ENCODE assay signal across 8 cellular contexts in genomic region chr4:76689079-76689817, GRCh38.
DNase-seq lines count a peak whose midpoint lies in the region; ATAC-seq and TF ChIP-seq lines count a peak whose summit lies in the region.

No MANE protein-coding gene starts in this region.

- H3K9me3 Mint-ChIP-seq in activated naive CD8-positive, alpha-beta T cell treated with anti-CD3 and anti-CD28 coated beads, Interleukin-2, amount 50 U/mL, for 24 hours: no peaks in the 10 kb centered on the region

- H3K36me3 ChIP-seq in sigmoid colon: no peaks in the 10 kb centered on the region

- peaks cover 15% of the 10 kb centered on the region for H3K4me1 Mint-ChIP-seq in activated naive CD8-positive, alpha-beta T cell treated with anti-CD3 and anti-CD28 coated beads, Interleukin-2, amount 50 U/mL, for 24 hours

- peaks cover 0 to 38% (median 23%) of the 10 kb centered on the region in 4 donors for H3K4me1 ChIP-seq in sigmoid colon

- no peaks in the 10 kb centered on the region for H3K27me3 ChIP-seq in sigmoid colon

- peak overlapping the region; percentile 66 for H3K4me3 Mint-ChIP-seq in activated naive CD8-positive, alpha-beta T cell treated with anti-CD3 and anti-CD28 coated beads, Interleukin-2, amount 50 U/mL, for 24 hours

- peak overlapping the region; percentile 55 to 74 (median 64) for H3K4me3 ChIP-seq in sigmoid colon

- no peak overlapping the region for H3K27ac Mint-ChIP-seq in activated naive CD8-positive, alpha-beta T cell treated with anti-CD3 and anti-CD28 coated beads, Interleukin-2, amount 50 U/mL, for 24 hours

- TF ChIP-seq CTCF in sigmoid colon (IDR thresholded peaks at IDR 0.05): no peak

- H3K36me3 Mint-ChIP-seq in activated naive CD8-positive, alpha-beta T cell treated with anti-CD3 and anti-CD28 coated beads, Interleukin-2, amount 50 U/mL, for 24 hours (ENCODE audit: low read depth): no peaks in the 10 kb centered on the region

- peak; percentile 49 for ATAC-seq in GM21786 (IDR thresholded peaks at IDR 0.05; ENCODE audit: unreplicated experiment)
- ATAC-seq in activated naive CD8-positive, alpha-beta T cell treated with anti-CD3 and anti-CD28 coated beads, Interleukin-2, amount 50 U/mL, for 24 hours: peak; percentile 74
- ATAC-seq in HG03457 (IDR thresholded peaks at IDR 0.05; ENCODE audit: unreplicated experiment): no peak
- no peak for ATAC-seq in GM18519 (IDR thresholded peaks at IDR 0.05; ENCODE audit: low FRiP score, unreplicated experiment)

- whole genome bisulfite sequencing in sigmoid colon, 2 donors: 1% methylated on average over 88 of the region's 88 CpGs

- H3K9me3 ChIP-seq in sigmoid colon: no peaks in the 10 kb centered on the region

- peak overlapping the region; percentile 80 to 89 (median 82) for H3K27ac ChIP-seq in sigmoid colon

- H3K27me3 Mint-ChIP-seq in activated naive CD8-positive, alpha-beta T cell treated with anti-CD3 and anti-CD28 coated beads, Interleukin-2, amount 50 U/mL, for 24 hours: peaks cover 74% of the 10 kb centered on the region

- intact Hi-C loops in sigmoid colon (cut with DNase I): loop anchor here (10.0 kb wide), 1 partner anchor 64 kb away; no protein-coding TSS in a partner anchor

- TF ChIP-seq POLR2A in sigmoid colon (IDR thresholded peaks at IDR 0.05): no peak

- peak; percentile 48 for DNase-seq in DMS53 treated with DMSO at 0.1 percent for 48 hours (lab: John Stamatoyannopoulos, UW; ENCODE audit: unreplicated experiment)
- peak; percentile 5 for DNase-seq in NCI-H2107 (lab: John Stamatoyannopoulos, UW)
- peak; percentile 22 for DNase-seq in activated naive CD8-positive, alpha-beta T cell treated with anti-CD3 and anti-CD28 coated beads, Interleukin-2, amount 50 U/mL, for 24 hours
- peak; percentile 52 for DNase-seq in hepatic stellate cell (ENCODE audit: low spot score)
- no peak for DNase-seq in sigmoid colon

- no peak for TF ChIP-seq EP300 in sigmoid colon (IDR thresholded peaks at IDR 0.05)

Comparison
In these comparisons a context has a peak if more than half of its experiments do, and no peak if none do; other contexts are left out.
1. ATAC-seq: peak in GM21786 (single experiment) and activated naive CD8-positive, alpha-beta T cell treated with anti-CD3 and anti-CD28 coated beads, Interleukin-2, amount 50 U/mL, for 24 hours (single experiment); none in HG03457 (single experiment) and GM18519 (single experiment).